1 cellular context compared by ENCODE assay signal in genomic region chr14:37595809-37596595, GRCh38.
A peak's percentile ranks its signal among the peaks of the same experiment; 100 is the strongest.
TF ChIP-seq lines count a peak whose summit lies in the region.

No MANE protein-coding gene starts in this region.

TF ChIP-seq in K562, 482 proteins besides CTCF, POLR2A, EP300 and RAD21 (continued from another document and continues in another):
- peak; percentile 70 for TF ChIP-seq MGA (IDR thresholded peaks at IDR 0.05)
- TF ChIP-seq MNT (conservative IDR thresholded peaks at IDR 0.05), result 0 out of 4 replicates have a peak, but pooled peaks of 1 of the 2 experiments have one; percentile 28
- TF ChIP-seq JUND (IDR thresholded peaks at IDR 0.05; ENCODE audit: borderline replicate concordance, low read depth, low read length), result peak; percentile 51
- TF ChIP-seq JUND (tag; IDR thresholded peaks at IDR 0.05; ENCODE audit: borderline replicate concordance, low read depth, low read length), result peak; percentile 42; the same call in 1 of the 3 replicates
- TF ChIP-seq CTBP1 (IDR thresholded peaks at IDR 0.05; ENCODE audit: borderline replicate concordance), result peak; percentile 70
- TF ChIP-seq PRDM10 (IDR thresholded peaks at IDR 0.05; ENCODE audit: partially characterized antibody), result peak; percentile 25
- TF ChIP-seq FOSL1 (tag; conservative IDR thresholded peaks at IDR 0.05), result peak; percentile 58; the same call in 1 of the 2 replicates
- TF ChIP-seq SMAD1 (IDR thresholded peaks at IDR 0.05; ENCODE audit: low read depth, low read length, partially characterized antibody), result peak; percentile 21
- peak; percentile 93 for TF ChIP-seq ZBTB5 (IDR thresholded peaks at IDR 0.05)
- no peak for TF ChIP-seq ARHGAP35 (IDR thresholded peaks at IDR 0.05; ENCODE audit: partially characterized antibody)
- no peak for TF ChIP-seq SREBF1 (IDR thresholded peaks at IDR 0.05; ENCODE audit: borderline replicate concordance, low read depth, low read length)
- no peak for TF ChIP-seq KAT7 (CRISPR knock-in tag; IDR thresholded peaks at IDR 0.05; ENCODE audit: borderline replicate concordance)
- TF ChIP-seq ZNF436 (CRISPR knock-in tag; IDR thresholded peaks at IDR 0.05), result no peak
- peak; percentile 97 for TF ChIP-seq HINFP (tag; conservative IDR thresholded peaks at IDR 0.05; ENCODE audit: low read depth)
- peak; percentile 63; the same call in 1 of the 2 replicates for TF ChIP-seq ZFX (CRISPR knock-in tag; IDR thresholded peaks at IDR 0.05)
- TF ChIP-seq SP1 (CRISPR knock-in tag; IDR thresholded peaks at IDR 0.05), result 0 out of 2 replicates have a peak, but pooled peaks have one; percentile 28
- TF ChIP-seq MYC (IDR thresholded peaks at IDR 0.05; ENCODE audit: low read depth, low read length), result 0 out of 2 replicates have a peak, but pooled peaks have one; percentile 20
- no peak for TF ChIP-seq MYC (CRISPR knock-in tag; IDR thresholded peaks at IDR 0.05; ENCODE audit: borderline replicate concordance, low read depth)
- TF ChIP-seq CBFA2T3 (IDR thresholded peaks at IDR 0.05), result peak; percentile 53
- peak in 1 of 2 experiments; percentile 12; a peak in 1 of 4 replicates for TF ChIP-seq KDM1A (IDR thresholded peaks at IDR 0.05)
- TF ChIP-seq JUN (IDR thresholded peaks at IDR 0.05; ENCODE audit: borderline replicate concordance, low read depth, low read length), result peak; percentile 39; the same call in 1 of the 2 replicates
- no peak for TF ChIP-seq JUN (CRISPR knock-in tag; IDR thresholded peaks at IDR 0.05; ENCODE audit: borderline replicate concordance)
- peak; percentile 91 for TF ChIP-seq ZNF263 (CRISPR knock-in tag; IDR thresholded peaks at IDR 0.05; ENCODE audit: borderline replicate concordance)
- TF ChIP-seq ID3 (CRISPR knock-in tag; IDR thresholded peaks at IDR 0.05), result no peak
- TF ChIP-seq ID3 (tag; IDR thresholded peaks at IDR 0.05), result peak; percentile 98
- TF ChIP-seq E2F8 (IDR thresholded peaks at IDR 0.05; ENCODE audit: low read depth, partially characterized antibody), result no peak
- 0 out of 2 replicates have a peak, but pooled peaks have one; percentile 14 for TF ChIP-seq NFE2 (IDR thresholded peaks at IDR 0.05; ENCODE audit: low read depth)
- peak; percentile 36; the same call in 1 of the 2 replicates for TF ChIP-seq NCOR1 (IDR thresholded peaks at IDR 0.05)
- 0 out of 2 replicates have a peak, but pooled peaks have one; percentile 59 for TF ChIP-seq SMAD4 (CRISPR knock-in tag; conservative IDR thresholded peaks at IDR 0.05)
- peak; percentile 72; the same call in 1 of the 2 replicates for TF ChIP-seq SMARCA4 (IDR thresholded peaks at IDR 0.05)
- no peak for TF ChIP-seq SP2 (IDR thresholded peaks at IDR 0.05; ENCODE audit: extremely low read depth, low read depth, low read length, poor library complexity, severe bottlenecking)
- TF ChIP-seq GATA2 (CRISPR knock-in tag; IDR thresholded peaks at IDR 0.05), result peak; percentile 35; the same call in 1 of the 2 replicates
- peak; percentile 54; the same call in 1 of the 2 replicates for TF ChIP-seq LEF1 (IDR thresholded peaks at IDR 0.05)
